In the genomic region with DNA sequence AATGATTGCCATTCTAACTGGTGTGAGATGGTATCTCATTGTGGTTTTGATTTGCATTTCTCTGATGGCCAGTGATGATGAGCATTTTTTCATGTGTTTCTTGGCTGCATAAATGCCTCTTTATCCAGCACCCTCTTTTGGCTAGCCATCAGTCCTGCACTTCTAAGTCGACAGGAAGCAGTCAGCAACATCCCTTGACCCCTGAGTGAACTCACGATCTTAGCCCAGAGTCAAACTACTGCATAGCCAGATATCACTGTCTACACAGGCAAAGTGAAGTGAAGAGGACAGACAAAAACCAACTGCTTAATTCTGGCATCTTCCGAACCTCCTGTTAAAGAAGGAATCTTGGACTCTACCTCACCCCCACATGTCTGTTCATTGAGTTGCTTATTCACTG, we compare ENCODE assay signal across 20 cellular contexts.
DNase-seq lines count a peak whose midpoint lies in the region; ATAC-seq and TF ChIP-seq lines count a peak whose summit lies in the region.
"Had no signal": no experiment of that assay in that cellular context is flagged by ENCODE, and none has a peak within 500 bp of the region (broad histone marks: within the 10 kb centered on the region; RNA-seq: fewer than 3 reads in every experiment).

No MANE protein-coding gene starts in this region.

- no peaks in the 10 kb centered on the region for H3K36me3 Mint-ChIP-seq in nephron (ENCODE audit: low read depth)
- peaks cover 5% of the 10 kb centered on the region for H3K36me3 Mint-ChIP-seq in activated CD8-positive, alpha-beta memory T cell treated with anti-CD3 and anti-CD28 coated beads, Interleukin-2, amount 10 ng/mL, durations not matched to agents 7 days and 5 days

- intact Hi-C loops in heart left ventricle (cut with DNase I) (no loop called here), sigmoid colon (cut with DNase I) (no loop called here)

- peaks cover 8% of the 10 kb centered on the region for H3K27me3 Mint-ChIP-seq in nephron (ENCODE audit: low read depth)
- no peaks in the 10 kb centered on the region for H3K27me3 Mint-ChIP-seq in activated CD8-positive, alpha-beta memory T cell treated with anti-CD3 and anti-CD28 coated beads, Interleukin-2, amount 10 ng/mL, durations not matched to agents 7 days and 5 days

- no peak for TF ChIP-seq CTCF in heart left ventricle (IDR thresholded peaks at IDR 0.05)
- no peak for TF ChIP-seq CTCF in right atrium auricular region (IDR thresholded peaks at IDR 0.05)
- TF ChIP-seq CTCF in nephron (IDR thresholded peaks at IDR 0.05; ENCODE audit: unreplicated experiment in 3 of 3), result no peak
- TF ChIP-seq CTCF in sigmoid colon (IDR thresholded peaks at IDR 0.05), result no peak

- H3K27ac ChIP-seq in heart left ventricle, result no peak overlapping the region
- no peak overlapping the region for H3K27ac ChIP-seq in right atrium auricular region
- H3K27ac ChIP-seq in sigmoid colon, result no peak overlapping the region
- H3K27ac ChIP-seq: A549, KMS-11 had no signal

- peaks cover 5% of the 10 kb centered on the region for H3K9me3 Mint-ChIP-seq in nephron
- H3K9me3 Mint-ChIP-seq in activated CD8-positive, alpha-beta memory T cell treated with anti-CD3 and anti-CD28 coated beads, Interleukin-2, amount 10 ng/mL, durations not matched to agents 7 days and 5 days (ENCODE audit: low read depth), result no peaks in the 10 kb centered on the region

- peaks cover 17% of the 10 kb centered on the region for H3K4me1 Mint-ChIP-seq in nephron
- peaks cover 40% of the 10 kb centered on the region for H3K4me1 Mint-ChIP-seq in activated CD8-positive, alpha-beta memory T cell treated with anti-CD3 and anti-CD28 coated beads, Interleukin-2, amount 10 ng/mL, durations not matched to agents 7 days and 5 days

- H3K4me3 ChIP-seq in heart left ventricle, result no peak overlapping the region
- no peak overlapping the region for H3K4me3 ChIP-seq in right atrium auricular region
- no peak overlapping the region for H3K4me3 ChIP-seq in sigmoid colon
- H3K4me3 ChIP-seq: A549, MG63 had no signal

- ATAC-seq in heart left ventricle (peak in 3 of 4 donors; percentile 24 to 47 (median 34)), GM21447 (IDR thresholded peaks at IDR 0.05; ENCODE audit: unreplicated experiment) (no peak)
- no peak for ATAC-seq in activated CD8-positive, alpha-beta memory T cell treated with anti-CD3 and anti-CD28 coated beads, Interleukin-2, amount 10 ng/mL, durations not matched to agents 7 days and 5 days
- ATAC-seq: A549 had no signal

- H3K36me3 ChIP-seq in heart left ventricle (no peaks in the 10 kb centered on the region), right atrium auricular region (no peaks in the 10 kb centered on the region), sigmoid colon (no peaks in the 10 kb centered on the region)
- H3K36me3 ChIP-seq: MG63 had no signal

- WGBS in heart left ventricle, 4 donors, result 34 to 54% (median 38%) methylated on average over 3 of the region's 3 CpGs
- WGBS in sigmoid colon, 2 donors, result 54 to 55% methylated on average over 3 of the region's 3 CpGs

- DNase-seq in heart left ventricle (no peak), right atrium auricular region (ENCODE audit: low spot score) (no peak), SK-MEL-5 (ENCODE audit: low read depth, low spot score) (peak; percentile 8), foreskin melanocyte (peak; percentile 40), sigmoid colon (no peak)
- no peak for DNase-seq in activated CD8-positive, alpha-beta memory T cell treated with anti-CD3 and anti-CD28 coated beads, Interleukin-2, amount 10 ng/mL, durations not matched to agents 7 days and 5 days
- DNase-seq: C1 segment of cervical spinal cord, Caco-2, DMS153, EL, GOT3, MG63, NCI-H1092, NCI-H2081 treated with DMSO at 0.1 percent for 48 hours, NCI-H510A, NCI-H774 had no signal

- no peak overlapping the region for H3K4me3 Mint-ChIP-seq in nephron
- H3K4me3 Mint-ChIP-seq in activated CD8-positive, alpha-beta memory T cell treated with anti-CD3 and anti-CD28 coated beads, Interleukin-2, amount 10 ng/mL, durations not matched to agents 7 days and 5 days, result no peak overlapping the region

- TF ChIP-seq POLR2A in heart left ventricle (IDR thresholded peaks at IDR 0.05) (no peak), sigmoid colon (IDR thresholded peaks at IDR 0.05) (no peak)

- H3K27ac Mint-ChIP-seq in nephron, result peak overlapping the region in 2 of 3 experiments; percentile 19 to 24
- no peak overlapping the region for H3K27ac Mint-ChIP-seq in activated CD8-positive, alpha-beta memory T cell treated with anti-CD3 and anti-CD28 coated beads, Interleukin-2, amount 10 ng/mL, durations not matched to agents 7 days and 5 days

- CTCF ChIA-PET in activated CD8-positive, alpha-beta memory T cell treated with anti-CD3 and anti-CD28 coated beads, Interleukin-2, amount 10 ng/mL, durations not matched to agents 7 days and 5 days (lab: Charles Lee), result no interaction called here

- H3K9me3 ChIP-seq in heart left ventricle, result no peaks in the 10 kb centered on the region
- no peaks in the 10 kb centered on the region for H3K9me3 ChIP-seq in right atrium auricular region
- no peaks in the 10 kb centered on the region for H3K9me3 ChIP-seq in sigmoid colon
- H3K9me3 ChIP-seq: A549, Caco-2, MG63 had no signal

- H3K4me1 ChIP-seq in heart left ventricle (peaks cover 0 to 3% (median 0%) of the 10 kb centered on the region in 12 donors), right atrium auricular region (no peaks in the 10 kb centered on the region), sigmoid colon (no peaks in the 10 kb centered on the region)
- H3K4me1 ChIP-seq: A549 had no signal

- H3K27me3 ChIP-seq in heart left ventricle, result no peaks in the 10 kb centered on the region
- no peaks in the 10 kb centered on the region for H3K27me3 ChIP-seq in right atrium auricular region
- no peaks in the 10 kb centered on the region for H3K27me3 ChIP-seq in sigmoid colon
- H3K27me3 ChIP-seq: MG63 had no signal

- TF ChIP-seq EP300 in sigmoid colon (IDR thresholded peaks at IDR 0.05), result no peak

- in situ Hi-C loops in SK-MEL-5 (cut with HindIII; ENCODE audit: low pct_unique_long_range_greater_than_20kb, low sequenced_read_pairs), result no loop called here

Comparison
In these comparisons a context has a peak if more than half of its experiments do, and no peak if none do; other contexts are left out.
1. ATAC-seq: peak in heart left ventricle (3 of 4); none in activated CD8-positive, alpha-beta memory T cell treated with anti-CD3 and anti-CD28 coated beads, Interleukin-2, amount 10 ng/mL, durations not matched to agents 7 days and 5 days (single experiment) and GM21447 (single experiment).
2. DNase-seq: peak in SK-MEL-5 (single experiment) and foreskin melanocyte (single experiment); none in heart left ventricle (0 of 5), right atrium auricular region (single experiment), sigmoid colon (single experiment) and activated CD8-positive, alpha-beta memory T cell treated with anti-CD3 and anti-CD28 coated beads, Interleukin-2, amount 10 ng/mL, durations not matched to agents 7 days and 5 days (single experiment).